ENCODE assay signal across 1 cellular context in the genomic region with DNA sequence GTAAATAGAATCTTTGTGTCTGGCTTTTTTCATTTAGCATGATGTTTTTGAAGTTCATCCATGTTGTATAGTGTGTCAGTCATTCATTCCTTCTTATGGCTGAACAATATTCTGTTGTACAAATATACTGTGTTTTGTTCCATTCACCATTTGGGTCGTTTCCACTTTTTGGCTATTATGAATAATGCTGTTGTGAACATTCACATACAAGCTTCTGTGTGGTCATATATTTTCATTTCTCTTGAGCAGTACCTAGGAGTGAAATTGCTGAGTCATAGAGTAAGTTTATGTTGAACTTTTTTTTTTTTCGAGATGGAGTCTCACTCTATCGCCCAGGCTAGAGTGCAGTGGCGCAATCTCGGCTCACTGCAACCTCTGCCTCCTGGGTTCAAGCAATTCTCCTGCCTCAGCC.
TF ChIP-seq lines count a peak whose summit lies in the region.

No MANE protein-coding gene starts in this region.

TF ChIP-seq in K562, 482 proteins besides CTCF, POLR2A, EP300 and RAD21 (continued from another document):
- TF ChIP-seq BCLAF1 (IDR thresholded peaks at IDR 0.05; ENCODE audit: borderline replicate concordance in 1 of 2, control insufficient read depth in 1 of 2, low read depth in 2 of 2, low read length in 1 of 2) = no peak
- TF ChIP-seq U2AF1 (optimal IDR thresholded peaks at IDR 0.05; ENCODE audit: low read depth, low read length) = no peak
- TF ChIP-seq LEF1 (IDR thresholded peaks at IDR 0.05) = no peak
- no peak for TF ChIP-seq ZNF707 (CRISPR knock-in tag; conservative IDR thresholded peaks at IDR 0.05)
- TF ChIP-seq, protein P1, sequence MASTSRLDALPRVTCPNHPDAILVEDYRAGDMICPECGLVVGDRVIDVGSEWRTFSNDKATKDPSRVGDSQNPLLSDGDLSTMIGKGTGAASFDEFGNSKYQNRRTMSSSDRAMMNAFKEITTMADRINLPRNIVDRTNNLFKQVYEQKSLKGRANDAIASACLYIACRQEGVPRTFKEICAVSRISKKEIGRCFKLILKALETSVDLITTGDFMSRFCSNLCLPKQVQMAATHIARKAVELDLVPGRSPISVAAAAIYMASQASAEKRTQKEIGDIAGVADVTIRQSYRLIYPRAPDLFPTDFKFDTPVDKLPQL (IDR thresholded peaks at IDR 0.05; ENCODE audit: extremely low read depth, insufficient read length) = no peak
- TF ChIP-seq FOXO4 (CRISPR knock-in tag; IDR thresholded peaks at IDR 0.05) = no peak
- TF ChIP-seq ARHGAP35 (IDR thresholded peaks at IDR 0.05; ENCODE audit: partially characterized antibody) = no peak
- TF ChIP-seq ZNF830 (CRISPR knock-in tag; IDR thresholded peaks at IDR 0.05) = no peak
- no peak for TF ChIP-seq ZNF609 (CRISPR knock-in tag; IDR thresholded peaks at IDR 0.05; ENCODE audit: borderline replicate concordance)
- TF ChIP-seq SMAD4 (CRISPR knock-in tag; conservative IDR thresholded peaks at IDR 0.05) = no peak
- TF ChIP-seq JUND (IDR thresholded peaks at IDR 0.05; ENCODE audit: borderline replicate concordance, low read depth, low read length) = peak; percentile 14; the same call in 1 of the 2 replicates
- TF ChIP-seq JUND (tag; IDR thresholded peaks at IDR 0.05; ENCODE audit: borderline replicate concordance, low read depth, low read length) = no peak
- TF ChIP-seq SRSF3 (IDR thresholded peaks at IDR 0.05; ENCODE audit: insufficient read depth, low read length) = no peak
- TF ChIP-seq, protein P2, sequence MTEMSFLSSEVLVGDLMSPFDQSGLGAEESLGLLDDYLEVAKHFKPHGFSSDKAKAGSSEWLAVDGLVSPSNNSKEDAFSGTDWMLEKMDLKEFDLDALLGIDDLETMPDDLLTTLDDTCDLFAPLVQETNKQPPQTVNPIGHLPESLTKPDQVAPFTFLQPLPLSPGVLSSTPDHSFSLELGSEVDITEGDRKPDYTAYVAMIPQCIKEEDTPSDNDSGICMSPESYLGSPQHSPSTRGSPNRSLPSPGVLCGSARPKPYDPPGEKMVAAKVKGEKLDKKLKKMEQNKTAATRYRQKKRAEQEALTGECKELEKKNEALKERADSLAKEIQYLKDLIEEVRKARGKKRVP (CRISPR knock-in tag; IDR thresholded peaks at IDR 0.05) = no peak
- no peak for TF ChIP-seq ZFP1 (CRISPR knock-in tag; IDR thresholded peaks at IDR 0.05)
- TF ChIP-seq FIP1L1 (IDR thresholded peaks at IDR 0.05; ENCODE audit: low read depth, low read length, poor library complexity, severe bottlenecking) = no peak
- no peak for TF ChIP-seq TARDBP (IDR thresholded peaks at IDR 0.05)
- TF ChIP-seq NCOA2 (IDR thresholded peaks at IDR 0.05; ENCODE audit: partially characterized antibody in 2 of 2) = no peak
- TF ChIP-seq BCOR (IDR thresholded peaks at IDR 0.05) = peak; percentile 65
- TF ChIP-seq ZNF324 (CRISPR knock-in tag; IDR thresholded peaks at IDR 0.05) = no peak
- no peak for TF ChIP-seq ZSCAN32 (CRISPR knock-in tag; IDR thresholded peaks at IDR 0.05)
- no peak for TF ChIP-seq KLF16 (IDR thresholded peaks at IDR 0.05)
- TF ChIP-seq, protein P3, sequence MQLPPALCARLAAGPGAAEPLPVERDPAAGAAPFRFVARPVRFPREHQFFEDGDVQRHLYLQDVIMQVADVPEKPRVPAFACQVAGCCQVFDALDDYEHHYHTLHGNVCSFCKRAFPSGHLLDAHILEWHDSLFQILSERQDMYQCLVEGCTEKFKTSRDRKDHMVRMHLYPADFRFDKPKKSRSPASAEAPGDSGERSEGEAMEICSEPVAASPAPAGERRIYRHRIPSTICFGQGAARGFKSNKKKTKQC (CRISPR knock-in tag; IDR thresholded peaks at IDR 0.05) = no peak
- no peak for TF ChIP-seq TFAM (CRISPR knock-in tag; conservative IDR thresholded peaks at IDR 0.05)
- TF ChIP-seq SRSF9 (IDR thresholded peaks at IDR 0.05; ENCODE audit: borderline replicate concordance, low read depth, low read length) = no peak
- peak; percentile 65 for TF ChIP-seq SMARCA4 (IDR thresholded peaks at IDR 0.05)
- TF ChIP-seq TEAD2 (tag; IDR thresholded peaks at IDR 0.05) = no peak
- TF ChIP-seq TCF7 (IDR thresholded peaks at IDR 0.05; ENCODE audit: borderline replicate concordance) = no peak
- TF ChIP-seq MCM5 (IDR thresholded peaks at IDR 0.05; ENCODE audit: low read depth) = no peak
- no peak for TF ChIP-seq SMC3 (conservative IDR thresholded peaks at IDR 0.05; ENCODE audit: insufficient read depth, low read depth, low read length)
- TF ChIP-seq POLR2G (IDR thresholded peaks at IDR 0.05; ENCODE audit: low read depth, low read length) = no peak
